12 cellular contexts compared by ENCODE assay signal in the genomic region with DNA sequence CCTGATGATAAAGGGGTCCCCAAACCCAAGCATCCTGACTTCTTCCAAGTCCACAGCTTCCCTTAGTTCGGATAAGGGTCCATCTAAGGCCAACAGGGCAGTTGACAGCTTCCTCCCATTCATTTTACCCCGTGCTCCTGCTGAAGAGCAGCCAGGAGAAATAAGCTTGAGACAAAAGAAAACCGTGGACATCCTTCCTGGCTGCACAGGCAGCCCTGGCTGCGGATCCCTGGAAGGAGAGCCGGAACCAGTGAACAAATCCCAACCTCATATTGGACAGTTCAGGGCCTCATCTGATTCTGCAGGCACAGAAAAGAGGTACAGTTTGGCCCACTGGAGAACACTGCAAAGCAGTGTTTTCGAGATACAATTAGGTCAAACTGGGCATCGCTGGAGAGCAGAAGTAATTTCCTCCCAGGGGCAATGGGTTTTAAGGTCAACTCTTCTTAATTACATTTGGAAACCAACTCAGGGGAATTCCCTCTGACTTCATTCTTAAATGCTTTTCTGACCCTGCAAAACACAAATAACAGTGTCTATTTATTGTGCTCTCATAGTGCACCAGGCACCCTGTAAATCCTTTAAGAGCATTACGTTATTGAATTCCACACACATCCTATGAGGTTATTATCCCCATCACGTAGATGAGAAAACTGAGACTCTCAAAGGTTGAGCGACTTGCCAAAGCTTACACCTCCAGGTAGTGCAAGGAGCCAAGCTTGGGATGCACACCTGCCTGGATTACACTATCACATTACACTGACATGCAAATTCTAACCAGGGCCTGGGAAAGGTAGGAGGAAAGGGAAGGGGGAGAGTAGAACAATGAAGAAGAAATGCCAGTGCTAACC. TPM values are rescaled to one million over a fixed set of nuclear protein-coding genes. Genes with fewer than 3 reads are reported as not detected.
DNase-seq lines count a peak whose midpoint lies in the region; ATAC-seq, FAIRE-seq and TF ChIP-seq lines count a peak whose summit lies in the region.
"Had no signal": no experiment of that assay in that cellular context is flagged by ENCODE, and none has a peak within 500 bp of the region (broad histone marks: within the 10 kb centered on the region; RNA-seq: fewer than 3 reads in every experiment).

No MANE protein-coding gene starts in this region.

- TF ChIP-seq CTCF in CD14-positive monocyte (IDR thresholded peaks at IDR 0.05): no peak
- no peak for TF ChIP-seq CTCF in HFFc6 (IDR thresholded peaks at IDR 0.05)
- TF ChIP-seq CTCF in H1 (IDR thresholded peaks at IDR 0.05; ENCODE audit: control extremely low read depth in 1 of 3, insufficient read depth in 1 of 3, low read depth in 1 of 3, low read length in 3 of 3): no peak

- no peak overlapping the region for H3K4ac ChIP-seq in H1 (replicated peaks; ENCODE audit: insufficient read length, low read depth, low read length)

- no peak overlapping the region for H3K18ac ChIP-seq in H1 (ENCODE audit: extremely low read depth, low read length)

- 87% methylated on average over 10 of the region's 10 CpGs; no CpG with 5 or more reads in 1 of the 2 experiments for WGBS in H1 (ENCODE audit: extremely low coverage in 1 of 2, insufficient coverage in 1 of 2, insufficient read length in 1 of 2, insufficient replicate concordance in 2 of 2, low coverage in 1 of 2, low lambda C conversion rate in 2 of 2, missing lambda C conversion rate in 1 of 2), 2 experiments

- H3K4me3 Mint-ChIP-seq in CD14-positive monocyte: peak overlapping the region in 1 of 2 donors; percentile 65
- no peak overlapping the region for H3K4me3 Mint-ChIP-seq in HFFc6
- H3K4me3 Mint-ChIP-seq in naive B cell: peak overlapping the region; percentile 2 to 80 (median 58)

- H3K36me3 Mint-ChIP-seq in CD14-positive monocyte (peaks cover 9 to 33% of the 10 kb centered on the region in 2 donors), HFFc6 (ENCODE audit: low read depth) (peaks cover 26% of the 10 kb centered on the region; the same call in 1 of the 2 replicates), naive B cell (peaks cover 26 to 42% of the 10 kb centered on the region in 2 donors)

- TF ChIP-seq POLR2A in H1 (IDR thresholded peaks at IDR 0.05; ENCODE audit: control extremely low read depth in 1 of 2, low read depth in 2 of 2, low read length in 2 of 2): no peak

- H2BK15ac ChIP-seq in H1 (ENCODE audit: low read length): no peak overlapping the region

- H3K9ac ChIP-seq in H1 (replicated peaks in 1 of 4; ENCODE audit: extremely low read depth in 1 of 4, low read depth in 3 of 4, low read length in 3 of 4): no peak overlapping the region

- no peak for DNase-seq in CD14-positive monocyte (ENCODE audit: low spot score)
- no peak for DNase-seq in HFFc6
- DNase-seq in H1 (ENCODE audit: low read depth in 1 of 2, low spot score in 2 of 2): no peak
- no peak for DNase-seq in naive B cell
- DNase-seq in COR-L47 (lab: John Stamatoyannopoulos, UW): no peak
- DNase-seq in GM03348 (ENCODE audit: low spot score): no peak
- no peak for DNase-seq in RKO (ENCODE audit: low spot score)
- DNase-seq: Karpas-422, SJCRH30 had no signal

- intact Hi-C loops in CD14-positive monocyte (cut with micrococcal nuclease): loop anchor here in 1 of 2 donors (10.0 kb wide), 1 partner anchor 50 kb away; no protein-coding TSS in a partner anchor

- no peak overlapping the region for H3K14ac ChIP-seq in H1 (ENCODE audit: insufficient read length)

- CTCF ChIA-PET in H1 (lab: Charles Lee; ENCODE audit: partially characterized antibody): interaction anchor here (1.6 kb wide), 1 partner anchor 14 kb away, joined by 3 read pairs; no protein-coding TSS in a partner anchor

- H3K23me2 ChIP-seq in H1 (ENCODE audit: low read depth, low read length): no peaks in the 10 kb centered on the region; the same call in 1 of the 2 replicates

- H2BK120ac ChIP-seq in H1 (replicated peaks; ENCODE audit: low read depth, low read length): no peak overlapping the region

- no peak overlapping the region for H3K23ac ChIP-seq in H1 (ENCODE audit: insufficient read length)

- FAIRE-seq in H1 (lab: Jason Lieb, UNC): no peak
- FAIRE-seq: keratinocyte had no signal

- H3K79me2 ChIP-seq in H1 (ENCODE audit: control insufficient read depth in 1 of 2, insufficient read depth in 2 of 2, low read length in 2 of 2): no peaks in the 10 kb centered on the region

- no peak overlapping the region for H3K56ac ChIP-seq in H1 (replicated peaks; ENCODE audit: insufficient read length, low read depth, low read length)

- H3K4me1 Mint-ChIP-seq in CD14-positive monocyte (peaks cover 46% of the 10 kb centered on the region), HFFc6 (ENCODE audit: low read depth) (peaks cover 77% of the 10 kb centered on the region), naive B cell (peaks cover 80 to 95% (median 89%) of the 10 kb centered on the region in 3 donors)

- H3K27me3 Mint-ChIP-seq in CD14-positive monocyte (ENCODE audit: low read depth in 3 of 3): no peaks in the 10 kb centered on the region
- no peaks in the 10 kb centered on the region for H3K27me3 Mint-ChIP-seq in HFFc6 (ENCODE audit: insufficient read depth)
- no peaks in the 10 kb centered on the region for H3K27me3 Mint-ChIP-seq in naive B cell
- H3K27me3 Mint-ChIP-seq: progenitor cell of endocrine pancreas had no signal

- H3K9me3 ChIP-seq in H1 (ENCODE audit: insufficient read depth in 2 of 2, low read depth in 1 of 2, low read length in 1 of 2): no peaks in the 10 kb centered on the region
- H3K9me3 ChIP-seq: SJCRH30 had no signal

- no peak overlapping the region for H4K5ac ChIP-seq in H1 (ENCODE audit: insufficient read length, low read depth, low read length)

- no peak overlapping the region for H3K27ac ChIP-seq in H1 (ENCODE audit: low read depth, low read length)
- H3K27ac ChIP-seq: SJCRH30 had no signal

- POLR2A ChIA-PET in H1 (lab: Charles Lee; ENCODE audit: partially characterized antibody): no interaction called here

- peaks cover 0 to 7% (median 3%) of the 10 kb centered on the region in 4 experiments; a peak in 3 of 7 replicates for H3K4me1 ChIP-seq in H1 (replicated peaks in 1 of 4; ENCODE audit: control insufficient read depth in 3 of 4, insufficient read depth in 4 of 4, low read length in 3 of 4)

- TF ChIP-seq RAD21 in H1 (IDR thresholded peaks at IDR 0.05 in 1 of 2, conservative IDR thresholded peaks at IDR 0.05 in 1 of 2; ENCODE audit: low read depth in 2 of 2, low read length in 2 of 2): no peak

- no peak overlapping the region for H3K4me2 ChIP-seq in H1 (ENCODE audit: insufficient read depth in 1 of 2, low read depth in 2 of 2, low read length in 2 of 2)

- H3K9me3 Mint-ChIP-seq in CD14-positive monocyte (peaks cover 0 to 2% (median 0%) of the 10 kb centered on the region in 7 donors), HFFc6 (no peaks in the 10 kb centered on the region), naive B cell (peaks cover 0 to 1% (median 0%) of the 10 kb centered on the region in 7 donors)

- H3K27me3 ChIP-seq in H1 (replicated peaks in 1 of 4; ENCODE audit: control insufficient read depth in 3 of 4, extremely low read depth in 1 of 4, insufficient read depth in 3 of 4, low read length in 3 of 4): no peaks in the 10 kb centered on the region
- H3K27me3 ChIP-seq: SJCRH30 had no signal

- no peak overlapping the region for H2BK12ac ChIP-seq in H1 (ENCODE audit: low read depth, low read length)

- H4K20me1 ChIP-seq in H1 (replicated peaks in 1 of 2; ENCODE audit: control insufficient read depth in 1 of 2, insufficient read depth in 2 of 2, low read length in 2 of 2): no peaks in the 10 kb centered on the region

- H3K36me3 ChIP-seq in H1 (ENCODE audit: control insufficient read depth in 2 of 4, insufficient read depth in 4 of 4, low read length in 3 of 4): no peaks in the 10 kb centered on the region

- no peak overlapping the region for H3K4me3 ChIP-seq in H1 (ENCODE audit: extremely low read depth in 1 of 4, insufficient read depth in 2 of 4, low read depth in 3 of 4, low read length in 4 of 4)
- H3K4me3 ChIP-seq: SJCRH30 had no signal

- no peak overlapping the region for H2BK20ac ChIP-seq in H1 (ENCODE audit: low read length)

- H3K79me1 ChIP-seq in H1 (ENCODE audit: low read depth, low read length): no peaks in the 10 kb centered on the region; the same call in 1 of the 2 replicates

- H2AFZ ChIP-seq in H1 (ENCODE audit: low read length): no peak overlapping the region

- no peak for TF ChIP-seq EP300 in H1 (IDR thresholded peaks at IDR 0.05; ENCODE audit: borderline replicate concordance in 1 of 2, low read depth in 2 of 2, low read length in 2 of 2)

- H4K91ac ChIP-seq in H1 (replicated peaks; ENCODE audit: insufficient read length, low read length): no peak overlapping the region

- no peak overlapping the region for H4K8ac ChIP-seq in H1 (ENCODE audit: extremely low read depth, insufficient read depth, low read length)

- H3K27ac Mint-ChIP-seq in CD14-positive monocyte (peak overlapping the region; percentile 81 to 97 (median 94)), HFFc6 (peak overlapping the region; percentile 34; the same call in 1 of the 2 replicates), naive B cell (peak overlapping the region; percentile 40 to 94 (median 71))
- H3K27ac Mint-ChIP-seq: progenitor cell of endocrine pancreas had no signal

- no peak overlapping the region for H2BK5ac ChIP-seq in H1 (ENCODE audit: low read depth, low read length)

- H2AK5ac ChIP-seq in H1 (ENCODE audit: low read depth, low read length): no peak overlapping the region

- no peak for ATAC-seq in naive B cell (ENCODE audit: low read depth in 2 of 2)
- no peak for ATAC-seq in HG03378 (IDR thresholded peaks at IDR 0.05; ENCODE audit: unreplicated experiment)

TF ChIP-seq in H1, 55 proteins besides CTCF, POLR2A, EP300 and RAD21:
- TF ChIP-seq SP4 (IDR thresholded peaks at IDR 0.05; ENCODE audit: low read length) (no peak), KDM1A (IDR thresholded peaks at IDR 0.05; ENCODE audit: borderline replicate concordance, low read length) (0 out of 2 replicates have a peak, but pooled peaks have one; percentile 64)

RNA-seq across cellular contexts. Expression of a gene that starts 21.2 kb away (rescaled TPM):
- polyA plus RNA-seq in CD14-positive monocyte: 1 to 10 TPM; 3.0 to 6.2 TPM
- 100 to 1,000 TPM in 2 of 6 experiments, 10 to 100 TPM in 4; 75.4 to 152 (median 83.2) TPM for total RNA-seq in HFFc6 (2021; fragmentation: NEBNext Ultra II Directional; extraction: Animal tissue kit (Norgen Biotek cat#: 25700))
- 21.4 and 22.7 TPM in 2 replicates for total RNA-seq in H1 (2021; fragmentation: NEBNext Ultra II Directional; extraction: Animal tissue kit (Norgen Biotek cat#: 25700))
- polyA plus RNA-seq in H1 (2011; rRNA removed): 6.5 and 7.3 TPM in 2 replicates
- 6.6 TPM for polyA plus RNA-seq in H1 (2011; cell fraction: cytosol; rRNA removed)
- polyA plus RNA-seq in H1 (2011; cell fraction: nucleus; rRNA removed): 10.7 TPM
- 9.5 to 11.2 TPM (median 10.2 TPM) in 4 replicates for polyA plus RNA-seq in H1 (2012, experiment 1 of 2)
- polyA plus RNA-seq in H1 (2012, experiment 2 of 2): 8.5 TPM
- polyA plus RNA-seq in H1 (2013, experiment 1 of 2): 21.0 TPM
- 27.5 TPM for polyA plus RNA-seq in H1 (2013, experiment 2 of 2)
- polyA minus RNA-seq in H1 (2011; rRNA and poly(A)+ RNA removed): 16.3 and 19.4 TPM in 2 replicates
- 12.1 TPM for polyA minus RNA-seq in H1 (2011; cell fraction: cytosol; rRNA and poly(A)+ RNA removed)
- 9.7 TPM for polyA minus RNA-seq in H1 (2011; cell fraction: nucleus; rRNA and poly(A)+ RNA removed)
- polyA plus RNA-seq in naive B cell (ENCODE audit: low read depth in 6 of 6): 10 to 100 TPM in 5 of 6 donors, 1 to 10 TPM in 1; 6.3 to 75.5 (median 43.4) TPM

Comparison
In these comparisons a context has a peak if more than half of its experiments do, and no peak if none do; other contexts are left out.
1. H3K27ac Mint-ChIP-seq: peak in every context shown above with its lines; median percentile 94 in CD14-positive monocyte; 71 in naive B cell; 34 in HFFc6.